In genomic region chrX:47244676-47245075, GRCh38 we compare ENCODE assay signal across 22 cellular contexts.
"Had no signal": no experiment of that assay in that cellular context is flagged by ENCODE, and none has a peak within 500 bp of the region (broad histone marks: within the 10 kb centered on the region; RNA-seq: fewer than 3 reads in every experiment).

No MANE protein-coding gene starts in this region.

- H3K27me3 ChIP-seq: left lung, right atrium auricular region, thyroid gland, vagina had no signal

- H3K36me3 ChIP-seq: prostate gland had no signal

- H3K4me1 ChIP-seq: left lung, prostate gland, right atrium auricular region, stomach, thyroid gland, vagina had no signal

- FAIRE-seq: colon, endometrium, frontal cortex, keratinocyte had no signal

- DNase-seq: effector memory CD8-positive, alpha-beta T cell; erythroblast; left lung; mesenchymal stem cell; midbrain; naive thymus-derived CD4-positive, alpha-beta T cell; nucleus accumbens; stimulated activated CD4-positive, alpha-beta T cell treated with anti-CD3 and anti-CD28 coated beads, Interleukin-2, amount 100 ng/mL, for 24 hours; stimulated activated CD4-positive, alpha-beta T cell treated with anti-CD3 and anti-CD28 coated beads, Interleukin-4, amount 100 ng/mL, for 24 hours; stimulated activated naive CD4-positive, alpha-beta T cell treated with Interleukin-2 at 50 U/mL for 16 hours; stomach; thyroid gland; trophoblast cell had no signal

- H3K4me3 ChIP-seq: left lung, prostate gland, right atrium auricular region, stomach, thyroid gland, vagina had no signal

- ATAC-seq: effector memory CD8-positive, alpha-beta T cell; left lung; naive thymus-derived CD4-positive, alpha-beta T cell; sciatic nerve; stimulated activated effector memory CD8-positive, alpha-beta T cell treated with anti-CD3 and anti-CD28 coated beads, Interleukin-12 subunit alpha, Interleukin-12 subunit beta, amount 100 ng/mL, for 72 hours had no signal

- H3K27ac ChIP-seq: left lung, prostate gland, right atrium auricular region, stomach, thyroid gland, vagina had no signal

- H3K9me3 ChIP-seq: left lung, prostate gland, right atrium auricular region, stomach, thyroid gland, vagina had no signal
